Comparison of ENCODE assay signal across 1 cellular context in the genomic region with DNA sequence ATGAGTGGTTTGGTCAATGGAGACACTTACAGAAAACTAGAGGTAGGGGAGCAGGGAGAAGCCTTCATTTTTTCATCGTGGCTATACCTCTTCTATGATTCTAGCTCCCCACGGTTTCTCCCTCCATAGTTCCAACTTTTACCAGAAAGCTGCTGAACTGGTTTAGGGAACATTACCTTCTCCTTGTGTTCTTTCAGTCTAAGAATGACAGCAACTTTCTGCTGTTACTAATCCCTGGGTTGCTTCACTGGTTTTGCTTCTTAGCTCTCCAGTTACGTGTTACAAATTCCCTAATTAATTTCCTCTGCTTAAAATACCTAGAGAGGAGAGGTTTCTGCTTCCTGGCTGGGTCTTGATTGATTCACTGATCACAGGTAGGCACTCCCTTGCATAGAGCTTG.
TF ChIP-seq lines count a peak whose summit lies in the region.

No MANE protein-coding gene starts in this region.

TF ChIP-seq in H1, 55 proteins besides CTCF, POLR2A, EP300 and RAD21 (continued from another document):
- TF ChIP-seq CHD7 (IDR thresholded peaks at IDR 0.05; ENCODE audit: insufficient replicate concordance, low read length) (no peak), HDAC2 (IDR thresholded peaks at IDR 0.05; ENCODE audit: borderline replicate concordance in 1 of 2, low read depth in 2 of 2, low read length in 2 of 2) (no peak), CTBP2 (IDR thresholded peaks at IDR 0.05; ENCODE audit: borderline replicate concordance, insufficient read depth, insufficient read length, low read length) (no peak)
